In the genomic region with DNA sequence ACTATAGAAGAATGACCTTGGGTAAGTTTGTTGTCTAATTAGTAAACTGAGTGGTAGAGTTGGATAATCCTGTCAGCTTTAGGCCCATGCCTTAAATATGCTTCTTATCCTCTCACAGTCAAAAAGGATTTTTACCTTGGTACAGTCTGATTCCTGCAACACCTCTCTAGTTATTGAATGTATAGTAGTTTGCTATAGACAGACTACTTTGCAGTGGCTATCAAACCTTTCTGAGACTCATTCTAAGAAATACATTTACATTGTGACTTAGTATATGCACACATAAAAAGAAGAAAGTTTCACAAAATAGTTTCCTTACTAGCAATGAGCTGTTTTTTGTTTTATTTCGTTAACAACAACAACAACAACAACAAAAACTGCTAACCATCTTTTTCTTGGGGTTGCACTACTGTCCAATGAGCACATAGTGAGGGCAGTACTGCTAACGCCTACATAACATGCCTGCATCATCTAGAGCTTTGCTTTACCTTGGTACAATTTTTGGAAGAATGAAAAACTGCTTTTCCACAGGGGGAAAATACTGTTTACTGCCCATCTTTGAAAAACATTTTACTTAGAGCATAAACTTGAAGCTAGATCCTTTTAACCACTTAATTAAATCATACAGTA, we compare ENCODE assay signal across 18 cellular contexts. TPM values are rescaled to one million over a fixed set of nuclear protein-coding genes. Genes with fewer than 3 reads are reported as not detected.
DNase-seq lines count a peak whose midpoint lies in the region; ATAC-seq, FAIRE-seq and TF ChIP-seq lines count a peak whose summit lies in the region.
"Had no signal": no experiment of that assay in that cellular context is flagged by ENCODE, and none has a peak within 500 bp of the region (broad histone marks: within the 10 kb centered on the region; RNA-seq: fewer than 3 reads in every experiment).

No MANE protein-coding gene starts in this region.

- no peaks in the 10 kb centered on the region; the same call in 1 of the 2 replicates for H4K20me1 ChIP-seq in GM12878 (ENCODE audit: control insufficient read depth, insufficient read depth)

- no peaks in the 10 kb centered on the region for H3K27me3 ChIP-seq in GM12878 (replicated peaks in 1 of 2; ENCODE audit: control insufficient read depth in 2 of 2, insufficient read depth in 2 of 2, low read length in 1 of 2)
- H3K27me3 ChIP-seq: transverse colon had no signal

- no peaks in the 10 kb centered on the region for H3K9me3 Mint-ChIP-seq in naive thymus-derived CD8-positive, alpha-beta T cell

- POLR2A ChIA-PET in HEK293 (lab: Yijun Ruan, JAX) (interaction anchor here (0.8 to 1.4 kb wide), 2 partner anchors 13 to 29 kb away, joined by 3 to 5 read pairs; partner anchors contain the start of gene WNK1), GM12878 (lab: Charles Lee) (interaction anchor here (0.7 to 1.9 kb wide), 5 partner anchors 10 to 32 kb away, joined by 3 to 9 read pairs (median 4); no protein-coding TSS in a partner anchor)
- POLR2A ChIA-PET in naive thymus-derived CD8-positive, alpha-beta T cell (lab: Charles Lee) = interaction anchor here (0.6 to 1.0 kb wide), 2 partner anchors 25 to 208 kb away, joined by 3 read pairs; no protein-coding TSS in a partner anchor

- no TSS peak for BruUV-seq in GM12878 (replicated peaks; lab: Mats Ljungman, UMichigan)

- no peak for TF ChIP-seq POLR2A in GM12878 (IDR thresholded peaks at IDR 0.05; ENCODE audit: low read depth, low read length)

- 17% methylated on average over 2 of the region's 2 CpGs for WGBS in GM12878 (ENCODE audit: insufficient coverage, insufficient replicate concordance, low lambda C conversion rate, missing lambda C conversion rate)

- no peaks in the 10 kb centered on the region; a peak in 1 of 3 replicates for H3K36me3 ChIP-seq in HEK293 (ENCODE audit: control insufficient read depth in 2 of 2, insufficient read depth in 1 of 2, low read length in 2 of 2)
- 0 out of 4 replicates have a peak, but pooled peaks cover 0 to 2% of the 10 kb centered on the region in 2 experiments for H3K36me3 ChIP-seq in GM12878 (ENCODE audit: control insufficient read depth in 2 of 2, insufficient read depth in 2 of 2, low read length in 1 of 2)
- H3K36me3 ChIP-seq: prostate gland, transverse colon had no signal

- TF ChIP-seq EP300 in GM12878 (IDR thresholded peaks at IDR 0.05; ENCODE audit: borderline replicate concordance in 1 of 2, control insufficient read depth in 1 of 2, low read depth in 2 of 2, low read length in 2 of 2) = no peak

- in situ Hi-C loops in GM12878 (cut with MboI) = no loop called here

- H2AFZ ChIP-seq in GM12878 (ENCODE audit: control insufficient read depth, low read depth, low read length) = no peak overlapping the region

- SMC1A ChIA-PET in GM12878 (lab: Charles Lee; ENCODE audit: uncharacterized antibody, unreplicated experiment) = interaction anchor here (0.8 to 2.8 kb wide), 23 partner anchors 10 to 175 kb away, joined by 3 to 26 read pairs (median 5); partner anchors contain the start of gene WNK1

- peak overlapping the region in 4 of 10 donors; percentile 2 to 81 (median 24) for H3K27ac Mint-ChIP-seq in naive thymus-derived CD8-positive, alpha-beta T cell

- H3K9me3 ChIP-seq in HEK293 (ENCODE audit: control insufficient read depth, insufficient read depth, low read depth, low read length) (no peaks in the 10 kb centered on the region), GM12878 (replicated peaks; ENCODE audit: control insufficient read depth, insufficient read depth, low read length) (no peaks in the 10 kb centered on the region; the same call in 1 of the 3 replicates)
- H3K9me3 ChIP-seq: mucosa of descending colon, prostate gland, transverse colon had no signal

- CTCF ChIA-PET in HEK293 (lab: Yijun Ruan, JAX) (interaction anchor here (0.6 to 1.6 kb wide), 6 partner anchors 13 to 205 kb away, joined by 3 to 6 read pairs (median 4); no protein-coding TSS in a partner anchor), GM12878 (lab: Yijun Ruan, JAX) (interaction anchor here (0.7 to 2.4 kb wide), 17 partner anchors 10 to 211 kb away, joined by 3 to 12 read pairs (median 3); no protein-coding TSS in a partner anchor)

- peak overlapping the region; percentile 61 for H3K4me2 ChIP-seq in GM12878 (ENCODE audit: control insufficient read depth, insufficient read depth)

- intact Hi-C loops in GM12878 (cut with micrococcal nuclease; ENCODE audit: unreplicated experiment) = no loop called here

- no peak for TF ChIP-seq CTCF in HEK293 (tag by site-specific recombination; IDR thresholded peaks at IDR 0.05)
- no peak for TF ChIP-seq CTCF in GM12878 (IDR thresholded peaks at IDR 0.05 in 2 of 3, conservative IDR thresholded peaks at IDR 0.05 in 1 of 3; ENCODE audit: control insufficient read depth in 2 of 3, extremely low read depth in 1 of 3, insufficient read depth in 1 of 3, low read depth in 3 of 3, low read length in 3 of 3)

- peaks cover 93% of the 10 kb centered on the region for H3K79me2 ChIP-seq in GM12878 (ENCODE audit: control insufficient read depth, insufficient read depth, low read length)

- RAD21 ChIA-PET in GM12878 (lab: Charles Lee; ENCODE audit: unreplicated experiment) = interaction anchor here (0.6 to 3.4 kb wide), 22 partner anchors 10 to 312 kb away, joined by 3 to 29 read pairs (median 3); partner anchors contain the start of gene RAD52

- no peak overlapping the region for H3K9ac ChIP-seq in GM12878 (ENCODE audit: control insufficient read depth, insufficient read depth, low read length)

- H3K4me1 Mint-ChIP-seq in naive thymus-derived CD8-positive, alpha-beta T cell = peaks cover 20 to 78% (median 73%) of the 10 kb centered on the region in 4 donors

- H3K4me3 Mint-ChIP-seq in naive thymus-derived CD8-positive, alpha-beta T cell = peak overlapping the region in 8 of 10 donors; percentile 1 to 70 (median 28)

- peak overlapping the region; percentile 37; the same call in 1 of the 2 replicates for H3K27ac ChIP-seq in HEK293 (ENCODE audit: extremely low read depth, low read depth, low read length)
- peak overlapping the region; percentile 46 for H3K27ac ChIP-seq in GM12878 (ENCODE audit: control insufficient read depth, insufficient read depth)
- H3K27ac ChIP-seq: 22Rv1, prostate gland, transverse colon had no signal

- no peak for FAIRE-seq in GM12878 (lab: Jason Lieb, UNC)

- ATAC-seq in activated CD4-positive, CD25-positive, alpha-beta regulatory T cell treated with anti-CD3 and anti-CD28 coated beads, Interleukin-2, amount 50 U/mL, for 24 hours = peak; percentile 36 to 64
- ATAC-seq in GM12878 = peak; percentile 58
- ATAC-seq in naive thymus-derived CD8-positive, alpha-beta T cell = no peak
- ATAC-seq in GM18519 (IDR thresholded peaks at IDR 0.05; ENCODE audit: low FRiP score, unreplicated experiment) = no peak
- ATAC-seq: mucosa of descending colon, Right ventricle myocardium inferior had no signal

- DNase-seq in activated CD4-positive, CD25-positive, alpha-beta regulatory T cell treated with anti-CD3 and anti-CD28 coated beads, Interleukin-2, amount 50 U/mL, for 72 hours = no peak
- no peak for DNase-seq in GM12878 (ENCODE audit: low read depth, low spot score)
- DNase-seq in naive thymus-derived CD8-positive, alpha-beta T cell = no peak
- no peak for DNase-seq in midbrain (lab: John Stamatoyannopoulos, UW)
- DNase-seq in HK-2 (ENCODE audit: unreplicated experiment) = no peak
- DNase-seq: activated naive CD4-positive, alpha-beta T cell treated with Interleukin-2 at 50 U/mL for 16 hours; caudate nucleus; mucosa of descending colon; NCI-H1048; NK-92 treated with Interleukin-12 subunit alpha and Interleukin-12 subunit beta, amount 100 ng/mL, for 24 hours; stimulated activated CD4-positive, alpha-beta T cell treated with anti-CD3 and anti-CD28 coated beads, Interleukin-2, amount 100 ng/mL, for 24 hours; transverse colon had no signal

- TF ChIP-seq RAD21 in GM12878 (IDR thresholded peaks at IDR 0.05; ENCODE audit: insufficient read depth, low read depth, low read length) = no peak

- H3K4me1 ChIP-seq in HEK293 (ENCODE audit: control insufficient read depth, insufficient read depth, low read length) (peaks cover 34% of the 10 kb centered on the region), GM12878 (ENCODE audit: control insufficient read depth, insufficient read depth, low read length) (peaks cover 22% of the 10 kb centered on the region)
- H3K4me1 ChIP-seq: prostate gland had no signal

- peaks cover 0 to 9% (median 0%) of the 10 kb centered on the region in 3 donors for H3K36me3 Mint-ChIP-seq in naive thymus-derived CD8-positive, alpha-beta T cell

- no peaks in the 10 kb centered on the region for H3K27me3 Mint-ChIP-seq in naive thymus-derived CD8-positive, alpha-beta T cell

- H3K4me3 ChIP-seq in HEK293 (ENCODE audit: low read depth, low read length) (no peak overlapping the region), GM12878 (0 out of 2 replicates have a peak overlapping the region, but pooled peaks have one; percentile 1)
- H3K4me3 ChIP-seq: mucosa of descending colon, prostate gland, transverse colon had no signal

TF ChIP-seq in HEK293, 187 proteins besides CTCF, POLR2A, EP300 and RAD21 (continues in another document):
- no peak for TF ChIP-seq ZNF239 (tag by site-specific recombination; IDR thresholded peaks at IDR 0.05)

TF ChIP-seq in GM12878, 131 proteins besides CTCF, POLR2A, EP300 and RAD21 (continues in another document):
- no peak for TF ChIP-seq JUND (IDR thresholded peaks at IDR 0.05; ENCODE audit: low read depth, low read length)

RNA-seq across cellular contexts. Expression of gene WNK1, which starts 28.5 kb away (rescaled TPM):
- 576 and 584 TPM in 2 replicates for total RNA-seq in GM12878 (2013; cell fraction: nucleolus; rRNA removed)
- total RNA-seq in GM12878 (2014; rRNA removed) = 62.5 and 68.7 TPM in 2 replicates
- 82.2 and 95.0 TPM in 2 replicates for total RNA-seq in GM12878 (2014; rRNA removed; fragmentation: Illumina TruSeq; extraction: Trizol)
- total RNA-seq in GM12878 (2021) = 151 and 162 TPM in 2 replicates
- 43.7 TPM for polyA plus RNA-seq in GM12878 (2011; ENCODE audit: low read depth)
- 69.4 and 112 TPM in 2 replicates for polyA plus RNA-seq in GM12878 (2011; rRNA removed)
- 154 and 156 TPM in 2 replicates for polyA plus RNA-seq in GM12878 (2011; cell fraction: cytosol; rRNA removed)
- polyA plus RNA-seq in GM12878 (2011; cell fraction: nucleus; rRNA removed) = 129 and 167 TPM in 2 replicates
- polyA plus RNA-seq in GM12878 (2012) = 63.7 and 89.3 TPM in 2 replicates
- polyA plus RNA-seq in GM12878 (2014; fragmentation: Illumina TruSeq; extraction: Trizol) = 142 and 143 TPM in 2 replicates
- 10 to 100 TPM in 1 of 2 experiments, 1 to 10 TPM in 1; 9.6 to 23.8 TPM for polyA plus RNA-seq in GM12878 (2014; fragmentation: Nextera tagmentation; extraction: Ambion mirVana)
- 92.4 and 96.0 TPM in 2 replicates for polyA plus RNA-seq in GM12878 (2014; rRNA removed)
- polyA plus RNA-seq in GM12878 (2016; fragmentation: Nextera tagmentation; extraction: Ambion mirVana) = 10 to 100 TPM; 56.4 to 90.9 TPM
- polyA minus RNA-seq in GM12878 (2011; rRNA and poly(A)+ RNA removed) = 462 and 496 TPM in 2 replicates
- polyA minus RNA-seq in GM12878 (2011; cell fraction: cytosol; rRNA and poly(A)+ RNA removed) = 260 and 293 TPM in 2 replicates
- polyA minus RNA-seq in GM12878 (2011; cell fraction: nucleus; rRNA and poly(A)+ RNA removed) = 313 and 456 TPM in 2 replicates
- 100 to 1,000 TPM; 142 to 158 TPM for total RNA-seq in naive thymus-derived CD8-positive, alpha-beta T cell
- polyA plus RNA-seq in naive thymus-derived CD8-positive, alpha-beta T cell = 10 to 100 TPM; 19.5 to 31.0 (median 26.7) TPM

Comparison
In these comparisons a context has a peak if more than half of its experiments do, and no peak if none do; other contexts are left out.
1. ATAC-seq: peak in activated CD4-positive, CD25-positive, alpha-beta regulatory T cell treated with anti-CD3 and anti-CD28 coated beads, Interleukin-2, amount 50 U/mL, for 24 hours (2 of 2) and GM12878 (single experiment); none in naive thymus-derived CD8-positive, alpha-beta T cell (0 of 2) and GM18519 (single experiment).